Comparison of ENCODE assay signal across 8 cellular contexts in the genomic region with DNA sequence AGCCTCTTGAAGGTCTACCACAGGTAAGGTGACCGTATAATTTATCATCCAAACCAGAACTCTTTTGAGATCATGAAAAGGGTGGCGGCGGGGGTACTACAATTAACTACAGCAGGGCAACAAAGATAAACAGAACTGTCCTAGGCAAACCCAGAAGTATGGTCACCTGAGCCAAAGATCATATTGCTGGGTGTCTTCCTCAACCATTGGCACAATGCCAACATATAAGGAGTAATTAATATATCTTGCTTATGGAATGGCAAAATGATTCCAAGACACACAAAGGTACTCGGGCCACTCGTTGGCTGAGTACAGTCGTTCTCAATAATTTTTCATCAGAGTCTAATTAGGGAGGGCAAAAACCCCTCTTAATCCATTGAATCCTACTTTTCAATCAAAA.
"Had no signal": no experiment of that assay in that cellular context is flagged by ENCODE, and none has a peak within 500 bp of the region (broad histone marks: within the 10 kb centered on the region; RNA-seq: fewer than 3 reads in every experiment).

No MANE protein-coding gene starts in this region.

- FAIRE-seq: G401.6, GM12878, GM12891, GM12892, GM18507, GM19239 had no signal

- ATAC-seq: GM12878 had no signal

- H3K4me3 ChIP-seq: GM12878 had no signal

- DNase-seq: GDM1, GF-D8 had no signal
